Comparison of ENCODE assay signal across 20 cellular contexts in genomic region chr7:44787041-44787440, GRCh38. TPM values are rescaled to one million over a fixed set of nuclear protein-coding genes. Genes with fewer than 3 reads are reported as not detected.
A peak's percentile ranks its signal among the peaks of the same experiment; 100 is the strongest.
DNase-seq lines count a peak whose midpoint lies in the region; ATAC-seq, FAIRE-seq and TF ChIP-seq lines count a peak whose summit lies in the region.
"Had no signal": no experiment of that assay in that cellular context is flagged by ENCODE, and none has a peak within 500 bp of the region (broad histone marks: within the 10 kb centered on the region; RNA-seq: fewer than 3 reads in every experiment).

No MANE protein-coding gene starts in this region.

- H3K36me3 ChIP-seq in GM06990 (ENCODE audit: control insufficient read depth, insufficient read depth, low read length) (no peaks in the 10 kb centered on the region), MM.1S (replicated peaks; ENCODE audit: insufficient read depth, low read length) (no peaks in the 10 kb centered on the region)
- H3K36me3 ChIP-seq: BE2C, SJCRH30 had no signal

- peaks cover 5 to 17% (median 9%) of the 10 kb centered on the region in 7 donors for H3K9me3 Mint-ChIP-seq in naive B cell

- FAIRE-seq in GM18507 (lab: Jason Lieb, UNC) = peak; percentile 41
- FAIRE-seq: GM12892, K562 had no signal

- H3K9ac ChIP-seq in MM.1S (ENCODE audit: low read length) = no peak overlapping the region

- peaks cover 6 to 15% of the 10 kb centered on the region in 2 donors for H3K36me3 Mint-ChIP-seq in naive B cell

- peaks cover 25% of the 10 kb centered on the region for H3F3A ChIP-seq in MM.1S (ENCODE audit: insufficient read depth, low read length)

- no peaks in the 10 kb centered on the region for H4K20me1 ChIP-seq in MM.1S (ENCODE audit: insufficient read depth, low read length)

- peaks cover 5 to 12% (median 9%) of the 10 kb centered on the region in 3 donors for H3K4me1 Mint-ChIP-seq in naive B cell

- H3K79me2 ChIP-seq in MM.1S (ENCODE audit: low read length) = no peaks in the 10 kb centered on the region

- ATAC-seq in naive B cell (ENCODE audit: low read depth in 2 of 2) = peak; percentile 95 to 96
- ATAC-seq: CD8-positive, alpha-beta T cell; K562 had no signal

- TF ChIP-seq CTCF in GM06990 (IDR thresholded peaks at IDR 0.05; ENCODE audit: insufficient read depth, low read length, poor library complexity, severe bottlenecking) (no peak), MM.1S (IDR thresholded peaks at IDR 0.05; ENCODE audit: low read length) (no peak)

- H3K4me3 ChIP-seq in GM06990 (replicated peaks; ENCODE audit: low read depth, low read length) = no peak overlapping the region
- no peak overlapping the region for H3K4me3 ChIP-seq in MM.1S (ENCODE audit: low read length)
- H3K4me3 ChIP-seq: K562, SJCRH30 had no signal

- H3K27me3 ChIP-seq in GM06990 (replicated peaks; ENCODE audit: control insufficient read depth, insufficient read depth, low read length) (no peaks in the 10 kb centered on the region), MM.1S (replicated peaks; ENCODE audit: insufficient read depth, low read length) (no peaks in the 10 kb centered on the region)
- H3K27me3 ChIP-seq: BE2C, SJCRH30 had no signal

- H3K4me1 ChIP-seq in MM.1S (ENCODE audit: low read length) = peaks cover 21% of the 10 kb centered on the region
- H3K4me1 ChIP-seq: BE2C, SJCRH30 had no signal

- peak overlapping the region; percentile 13; the same call in 1 of the 2 replicates for H3K27ac ChIP-seq in MM.1S (ENCODE audit: low read length)
- H3K27ac ChIP-seq: HL-60, SJCRH30 had no signal

- H3K9me2 ChIP-seq in MM.1S (replicated peaks; ENCODE audit: insufficient read depth, low read length) = no peaks in the 10 kb centered on the region

- H3K27me3 Mint-ChIP-seq in naive B cell = no peaks in the 10 kb centered on the region

- H3K4me2 ChIP-seq in MM.1S (ENCODE audit: low read depth, low read length) = peak overlapping the region; percentile 15; the same call in 1 of the 2 replicates

- H3K4me3 Mint-ChIP-seq in naive B cell = peak overlapping the region in 5 of 8 donors; percentile 10 to 81 (median 30)
- H3K4me3 Mint-ChIP-seq: CD8-positive, alpha-beta T cell had no signal

- DNase-seq in GM06990 (ENCODE audit: extremely low read depth, insufficient read length) (peak; percentile 45), GM18507 (ENCODE audit: extremely low spot score, insufficient read length, low read depth) (no peak), MM.1S (peak; percentile 85), naive B cell (peak; percentile 51), SW480 (ENCODE audit: low spot score) (no peak), NCI-H2196 (lab: John Stamatoyannopoulos, UW; ENCODE audit: unreplicated experiment) (no peak), NCI-H1048 (lab: John Stamatoyannopoulos, UW) (no peak)
- DNase-seq: BE2C; CD8-positive, alpha-beta T cell; DMS 273 treated with DMSO at 0.1 percent for 48 hours; HCEC 1CT; NCI-H1105 treated with DMSO at 0.1 percent for 48 hours; NCI-H1930; NCI-H510A treated with DMSO at 0.1 percent for 48 hours; SJCRH30; SW 1271; T-helper 9 cell had no signal

- peak overlapping the region; percentile 34 to 87 (median 78) for H3K27ac Mint-ChIP-seq in naive B cell
- H3K27ac Mint-ChIP-seq: CD8-positive, alpha-beta T cell had no signal

- H3K9me3 ChIP-seq in MM.1S (replicated peaks; ENCODE audit: insufficient read depth, low read length) = no peaks in the 10 kb centered on the region
- H3K9me3 ChIP-seq: BE2C had no signal

- H2AFZ ChIP-seq in MM.1S (ENCODE audit: low read length) = 0 out of 2 replicates have a peak overlapping the region, but pooled peaks have one; percentile 14

RNA-seq across cellular contexts. Expression of gene PPIA, which starts 9.4 kb away (rescaled TPM):
- polyA plus RNA-seq in naive B cell (ENCODE audit: low read depth in 6 of 6) = 1,000 to 10,000 TPM; 2,925 to 4,431 (median 4,097) TPM

RNA-seq across cellular contexts. Expression of gene ZMIZ2, which starts 38.4 kb away (rescaled TPM):
- 10 to 100 TPM in 5 of 6 donors, 1 to 10 TPM in 1; 5.8 to 22.8 (median 13.4) TPM for polyA plus RNA-seq in naive B cell (ENCODE audit: low read depth in 6 of 6)

Comparison
In these comparisons a context has a peak if more than half of its experiments do, and no peak if none do; other contexts are left out.
1. DNase-seq: peak in GM06990 (single experiment), MM.1S (single experiment) and naive B cell (single experiment); none in GM18507 (single experiment), SW480 (single experiment), NCI-H2196 (single experiment) and NCI-H1048 (single experiment).